Comparison of ENCODE assay signal across 1 cellular context in genomic region chr3:24379936-24380335, GRCh38.
TF ChIP-seq lines count a peak whose summit lies in the region.

No MANE protein-coding gene starts in this region.

TF ChIP-seq in HepG2, 621 proteins besides CTCF, POLR2A, EP300 and RAD21 (continued from another document):
- TF ChIP-seq ZBTB33 (CRISPR knock-in tag; IDR thresholded peaks at IDR 0.05): no peak
- TF ChIP-seq STAT6 (CRISPR knock-in tag; IDR thresholded peaks at IDR 0.05; ENCODE audit: borderline replicate concordance): no peak
- TF ChIP-seq FOSL2 (CRISPR knock-in tag; IDR thresholded peaks at IDR 0.05): no peak
- no peak for TF ChIP-seq ZNF329 (CRISPR knock-in tag; IDR thresholded peaks at IDR 0.05; ENCODE audit: low read depth)
- no peak for TF ChIP-seq GABPA (IDR thresholded peaks at IDR 0.05; ENCODE audit: low read depth, low read length)
- TF ChIP-seq GABPA (CRISPR knock-in tag; IDR thresholded peaks at IDR 0.05; ENCODE audit: low read depth): no peak
